Comparison of ENCODE assay signal across 33 cellular contexts in genomic region chr11:111812211-111812610, GRCh38.
"Had no signal": no experiment of that assay in that cellular context is flagged by ENCODE, and none has a peak within 500 bp of the region (broad histone marks: within the 10 kb centered on the region; RNA-seq: fewer than 3 reads in every experiment).

No MANE protein-coding gene starts in this region.

- ATAC-seq: activated CD4-positive, alpha-beta T cell treated with anti-CD3 and anti-CD28 coated beads for 36 hours; activated CD8-positive, alpha-beta memory T cell treated with anti-CD3 and anti-CD28 coated beads, Interleukin-2, amount 10 ng/mL, durations not matched to agents 7 days and 5 days; activated CD8-positive, alpha-beta T cell treated with anti-CD3 and anti-CD28 coated beads, Interleukin-2, amount 10 ng/mL, durations not matched to agents 7 days and 5 days; activated naive CD8-positive, alpha-beta T cell treated with anti-CD3 and anti-CD28 coated beads, Interleukin-2, amount 50 U/mL, for 24 hours; body of pancreas; esophagus mucosa; foreskin keratinocyte; gastrocnemius medialis; heart right ventricle; T-helper 17 cell had no signal

- H3K9me3 ChIP-seq: adrenal gland, body of pancreas, breast epithelium, gastrocnemius medialis, heart right ventricle had no signal

- DNase-seq: activated CD4-positive, alpha-beta memory T cell treated with anti-CD3 and anti-CD28 coated beads for 36 hours; activated CD4-positive, alpha-beta T cell treated with anti-CD3 and anti-CD28 coated beads for 36 hours; activated CD4-positive, alpha-beta T cell treated with anti-CD3 and anti-CD28 coated beads, Interleukin-2, amount 10 ng/mL, durations not matched to agents 24 days and 14 days; activated CD4-positive, CD25-positive, alpha-beta regulatory T cell; activated CD4-positive, CD25-positive, alpha-beta regulatory T cell treated with anti-CD3 and anti-CD28 coated beads, Interleukin-2, amount 50 U/mL, for 72 hours; activated CD8-positive, alpha-beta memory T cell treated with anti-CD3 and anti-CD28 coated beads, Interleukin-2, amount 10 ng/mL, durations not matched to agents 7 days and 5 days; activated CD8-positive, alpha-beta memory T cell treated with anti-CD3 and anti-CD28 coated beads, Interleukin-2, amount 50 U/mL, for 4 hours; activated CD8-positive, alpha-beta T cell treated with anti-CD3 and anti-CD28 coated beads, Interleukin-2, amount 10 ng/mL, durations not matched to agents 7 days and 5 days; activated effector memory CD4-positive, alpha-beta T cell treated with anti-CD3 and anti-CD28 coated beads, Interleukin-2, amount 50 U/mL, for 16 hours; activated naive CD4-positive, alpha-beta T cell treated with anti-CD3 and anti-CD28 coated beads for 36 hours; activated naive CD8-positive, alpha-beta T cell treated with anti-CD3 and anti-CD28 coated beads for 36 hours; activated naive CD8-positive, alpha-beta T cell treated with anti-CD3 and anti-CD28 coated beads, Interleukin-2, amount 50 U/mL, for 24 hours; activated T-cell treated with anti-CD3 and anti-CD28 coated beads, Interleukin-2, amount 50 U/mL, for 1 hour; activated T-cell treated with anti-CD3 and anti-CD28 coated beads, Interleukin-2, amount 50 U/mL, for 48 hours; adrenal gland; amygdala; aorta; body of pancreas; central memory CD4-positive, alpha-beta T cell; cerebellar nuclear complex; dorsolateral prefrontal cortex; effector memory CD4-positive, alpha-beta T cell; endodermal cell; foreskin keratinocyte; gastrocnemius medialis; heart right ventricle; T-helper 1 cell; T-helper 17 cell; T1000 had no signal

- H3K27ac ChIP-seq: adrenal gland, body of pancreas, breast epithelium, cardiac muscle cell, coronary artery, dorsolateral prefrontal cortex, foreskin keratinocyte, gastrocnemius medialis, heart right ventricle had no signal

- H3K36me3 ChIP-seq: breast epithelium, cardiac muscle cell had no signal

- H3K27me3 ChIP-seq: adrenal gland, body of pancreas, breast epithelium, cardiac muscle cell, dorsolateral prefrontal cortex, foreskin keratinocyte, gastrocnemius medialis, heart right ventricle had no signal

- H3K4me3 ChIP-seq: adrenal gland, body of pancreas, breast epithelium, cardiac muscle cell, coronary artery, dorsolateral prefrontal cortex, gastrocnemius medialis, heart right ventricle had no signal

- H3K4me1 ChIP-seq: body of pancreas, breast epithelium, foreskin keratinocyte had no signal
